ENCODE assay signal across 10 cellular contexts in the genomic region with DNA sequence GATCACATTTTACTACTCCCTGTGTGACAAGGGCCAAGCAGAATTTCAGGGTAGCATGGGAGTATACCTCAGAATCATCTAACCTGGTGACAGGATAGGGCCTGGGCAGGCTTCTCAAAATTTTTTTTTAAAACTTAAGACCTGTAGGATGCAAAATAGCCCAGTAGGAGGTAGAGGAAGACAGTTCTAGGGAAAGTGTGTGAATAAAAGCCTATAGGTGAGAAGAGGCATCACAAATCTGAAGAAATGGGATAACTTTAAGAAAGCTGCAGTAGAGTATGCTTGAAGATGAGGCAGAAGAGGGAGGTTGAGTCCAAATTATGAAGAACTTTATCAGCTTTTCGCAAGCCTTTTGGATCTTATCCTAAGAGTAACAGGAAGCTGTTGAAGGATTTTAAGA. TPM values are rescaled to one million over a fixed set of nuclear protein-coding genes. Genes with fewer than 3 reads are reported as not detected.
A peak's percentile ranks its signal among the peaks of the same experiment; 100 is the strongest.
DNase-seq lines count a peak whose midpoint lies in the region; ATAC-seq and TF ChIP-seq lines count a peak whose summit lies in the region.
"Had no signal": no experiment of that assay in that cellular context is flagged by ENCODE, and none has a peak within 500 bp of the region (broad histone marks: within the 10 kb centered on the region; RNA-seq: fewer than 3 reads in every experiment).

No MANE protein-coding gene starts in this region.

- peaks cover 3% of the 10 kb centered on the region for H3K9me3 Mint-ChIP-seq in activated B cell treated with CpG ODN at 0.5 μM for 24 hours
- H3K9me3 Mint-ChIP-seq in naive B cell = peaks cover 0 to 3% (median 0%) of the 10 kb centered on the region in 7 donors

- no peaks in the 10 kb centered on the region; the same call in 1 of the 2 replicates for H3K4me1 ChIP-seq in BE2C

- H3K4me3 ChIP-seq in Jurkat, Clone E6-1 (ENCODE audit: low read length) = no peak overlapping the region
- no peak overlapping the region for H3K4me3 ChIP-seq in BE2C (ENCODE audit: low read depth, low read length)
- H3K4me3 ChIP-seq: dorsolateral prefrontal cortex had no signal

- POLR2A ChIA-PET in activated B cell treated with CpG ODN at 0.5 μM for 24 hours (lab: Charles Lee) = interaction anchor here (0.8 kb wide), 1 partner anchor 15 kb away, joined by 4 read pairs; no protein-coding TSS in a partner anchor

- H3K36me3 Mint-ChIP-seq in activated B cell treated with CpG ODN at 0.5 μM for 24 hours (ENCODE audit: low read depth) (peaks cover 54% of the 10 kb centered on the region), naive B cell (peaks cover 5 to 15% of the 10 kb centered on the region in 2 donors)

- peak; percentile 42 for DNase-seq in SIG-M5 treated with dmso at 0.1 percent for 504 hours (lab: John Stamatoyannopoulos, UW; ENCODE audit: unreplicated experiment)
- no peak for DNase-seq in SIG-M5 (lab: John Stamatoyannopoulos, UW)
- DNase-seq in Jurkat, Clone E6-1 (ENCODE audit: low read depth, low spot score) = peak; percentile 59
- DNase-seq in activated B cell treated with CpG ODN at 0.5 μM for 24 hours = no peak
- no peak for DNase-seq in naive B cell
- DNase-seq in BE2C = no peak
- no peak for DNase-seq in NCI-H1436 (lab: John Stamatoyannopoulos, UW)
- DNase-seq: dorsolateral prefrontal cortex had no signal

- peaks cover 23% of the 10 kb centered on the region for H3K4me1 Mint-ChIP-seq in activated B cell treated with CpG ODN at 0.5 μM for 24 hours
- H3K4me1 Mint-ChIP-seq in naive B cell = peaks cover 21 to 24% (median 24%) of the 10 kb centered on the region in 3 donors

- H3K27ac Mint-ChIP-seq in activated B cell treated with CpG ODN at 0.5 μM for 24 hours = peak overlapping the region; percentile 19
- H3K27ac Mint-ChIP-seq in naive B cell = peak overlapping the region in 3 of 6 donors; percentile 25 to 85 (median 45)

- TF ChIP-seq CTCF in activated B cell treated with CpG ODN at 0.5 μM for 24 hours (IDR thresholded peaks at IDR 0.05) = no peak
- TF ChIP-seq CTCF in BE2C (IDR thresholded peaks at IDR 0.05; ENCODE audit: low read depth, low read length) = no peak; the same call in 1 of the 2 replicates

- H3K4me3 Mint-ChIP-seq in activated B cell treated with CpG ODN at 0.5 μM for 24 hours (no peak overlapping the region), naive B cell (no peak overlapping the region)

- no peaks in the 10 kb centered on the region for H3K36me3 ChIP-seq in BE2C

- H3K9me3 ChIP-seq in BE2C = no peaks in the 10 kb centered on the region

- intact Hi-C loops in activated B cell treated with CpG ODN at 0.5 μM for 24 hours (cut with micrococcal nuclease) = loop anchor here (2.0 kb wide), 1 partner anchor 214 kb away; no protein-coding TSS in a partner anchor

- no peaks in the 10 kb centered on the region for H3K27me3 ChIP-seq in BE2C
- H3K27me3 ChIP-seq: dorsolateral prefrontal cortex had no signal

- H3K27me3 Mint-ChIP-seq in activated B cell treated with CpG ODN at 0.5 μM for 24 hours = no peaks in the 10 kb centered on the region
- H3K27me3 Mint-ChIP-seq in naive B cell = no peaks in the 10 kb centered on the region

- peak; percentile 54 for ATAC-seq in activated B cell treated with CpG ODN at 0.5 μM for 24 hours (ENCODE audit: low read depth)
- ATAC-seq in naive B cell (ENCODE audit: low read depth in 2 of 2) = peak; percentile 57 to 79
- no peak for ATAC-seq in HG03095 (IDR thresholded peaks at IDR 0.05; ENCODE audit: unreplicated experiment)
- ATAC-seq: Panc1 had no signal

- CTCF ChIA-PET in activated B cell treated with CpG ODN at 0.5 μM for 24 hours (lab: Charles Lee) = interaction anchor here (0.8 to 1.0 kb wide), 2 partner anchors 10 to 15 kb away, joined by 3 read pairs; no protein-coding TSS in a partner anchor

RNA-seq across cellular contexts. Expression of a gene that starts 32.3 kb away (rescaled TPM):
- 32.0 TPM for polyA plus RNA-seq in Jurkat, Clone E6-1 (2012; ENCODE audit: insufficient read depth, insufficient read length)
- total RNA-seq in activated B cell treated with CpG ODN at 0.5 μM for 24 hours = 98.4 and 110 TPM in 2 replicates
- polyA plus RNA-seq in naive B cell (ENCODE audit: low read depth in 6 of 6) = 10 to 100 TPM in 5 of 6 donors, 1 to 10 TPM in 1; 7.5 to 43.2 (median 20.5) TPM
- polyA plus RNA-seq in BE2C (2012; ENCODE audit: insufficient read depth, insufficient read length, low read depth) = 4.5 TPM

RNA-seq across cellular contexts. Expression of a gene that starts 57.0 kb away (rescaled TPM):
- polyA plus RNA-seq in Jurkat, Clone E6-1 (2012; ENCODE audit: insufficient read depth, insufficient read length) = 0.84 TPM
- total RNA-seq in activated B cell treated with CpG ODN at 0.5 μM for 24 hours = 3.2 and 3.5 TPM in 2 replicates
- 1 to 10 TPM in 2 of 6 donors, under 1 TPM in 3, not detected in 1; 0.47 to 1.7 (median 0.74) TPM for polyA plus RNA-seq in naive B cell (ENCODE audit: low read depth in 6 of 6)
- 0.52 TPM for polyA plus RNA-seq in BE2C (2012; ENCODE audit: insufficient read depth, insufficient read length, low read depth)

Comparison
In these comparisons a context has a peak if more than half of its experiments do, and no peak if none do; other contexts are left out.
1. DNase-seq: peak in SIG-M5 treated with dmso at 0.1 percent for 504 hours (single experiment) and Jurkat, Clone E6-1 (single experiment); none in SIG-M5 (single experiment), activated B cell treated with CpG ODN at 0.5 μM for 24 hours (single experiment), naive B cell (single experiment), BE2C (single experiment) and NCI-H1436 (single experiment).